In the genomic region with DNA sequence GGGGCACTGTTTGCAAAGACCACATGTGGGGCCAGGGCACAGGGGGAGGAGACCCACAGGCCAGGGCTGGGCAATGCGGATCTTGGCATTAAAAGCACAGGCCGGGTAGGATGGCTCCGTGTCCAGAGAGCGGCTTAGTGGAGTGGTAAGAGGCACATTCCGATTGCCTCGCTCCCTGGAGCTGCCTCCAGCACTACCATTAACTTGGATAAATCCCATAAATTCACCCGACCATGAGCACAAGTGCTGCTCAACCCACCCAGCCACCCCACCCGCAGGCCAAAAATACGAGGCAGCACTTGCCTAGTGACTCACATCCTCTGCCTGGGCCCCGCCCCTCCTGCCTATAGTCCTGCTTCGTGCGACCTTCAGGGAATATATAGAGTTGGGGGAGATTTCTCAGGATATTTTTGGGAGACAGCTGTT, we compare ENCODE assay signal across 13 cellular contexts.
DNase-seq lines count a peak whose midpoint lies in the region; ATAC-seq and TF ChIP-seq lines count a peak whose summit lies in the region.
"Had no signal": no experiment of that assay in that cellular context is flagged by ENCODE, and none has a peak within 500 bp of the region (broad histone marks: within the 10 kb centered on the region; RNA-seq: fewer than 3 reads in every experiment).

No MANE protein-coding gene starts in this region.

- peak overlapping the region; percentile 89 to 100 (median 97) for H3K27ac ChIP-seq in dorsolateral prefrontal cortex
- H3K27ac ChIP-seq in thoracic aorta = peak overlapping the region; percentile 19 to 74
- H3K27ac ChIP-seq in Peyer's patch = no peak overlapping the region
- H3K27ac ChIP-seq in OCI-LY7 (ENCODE audit: low read depth, low read length, poor library complexity, severe bottlenecking) = no peak overlapping the region
- H3K27ac ChIP-seq: right lobe of liver had no signal

- intact Hi-C loops in dorsolateral prefrontal cortex (cut with DNase I) = loop anchor here (2.0 to 5.0 kb wide), 2 partner anchors 100 to 156 kb away; no protein-coding TSS in a partner anchor
- intact Hi-C loops in OCI-LY7 (cut with micrococcal nuclease; ENCODE audit: unreplicated experiment) = no loop called here

- H3K9me3 ChIP-seq in thoracic aorta (no peaks in the 10 kb centered on the region), Peyer's patch (no peaks in the 10 kb centered on the region), OCI-LY7 (ENCODE audit: low read length) (no peaks in the 10 kb centered on the region)
- H3K9me3 ChIP-seq: right lobe of liver had no signal

- H3K27me3 ChIP-seq in dorsolateral prefrontal cortex (no peaks in the 10 kb centered on the region), thoracic aorta (replicated peaks; ENCODE audit: insufficient read depth) (no peaks in the 10 kb centered on the region), Peyer's patch (no peaks in the 10 kb centered on the region)
- H3K27me3 ChIP-seq: right lobe of liver had no signal

- no peak for TF ChIP-seq POLR2A in Peyer's patch (IDR thresholded peaks at IDR 0.05)

- H3K36me3 ChIP-seq in thoracic aorta = no peaks in the 10 kb centered on the region
- no peaks in the 10 kb centered on the region for H3K36me3 ChIP-seq in Peyer's patch
- no peaks in the 10 kb centered on the region for H3K36me3 ChIP-seq in OCI-LY7 (ENCODE audit: insufficient read depth, low read length)
- H3K36me3 ChIP-seq: right lobe of liver had no signal

- no TSS peak for BruUV-seq in OCI-LY7 (replicated peaks; lab: Mats Ljungman, UMichigan)

- POLR2A ChIA-PET in OCI-LY7 (lab: Charles Lee) = interaction anchor here (1.2 kb wide), 1 partner anchor 15 kb away, joined by 4 read pairs; no protein-coding TSS in a partner anchor

- H3K4me2 ChIP-seq in OCI-LY7 (ENCODE audit: low read length) = no peak overlapping the region
- H3K4me2 ChIP-seq: GM23338 had no signal

- no peak for TF ChIP-seq CTCF in dorsolateral prefrontal cortex (IDR thresholded peaks at IDR 0.05 in 54 of 56, conservative IDR thresholded peaks at IDR 0.05 in 2 of 56; ENCODE audit: low read depth in 1 of 56, partially characterized antibody in 56 of 56)
- TF ChIP-seq CTCF in thoracic aorta (IDR thresholded peaks at IDR 0.05) = no peak
- no peak for TF ChIP-seq CTCF in Peyer's patch (IDR thresholded peaks at IDR 0.05)
- TF ChIP-seq CTCF in OCI-LY7 (conservative IDR thresholded peaks at IDR 0.05; ENCODE audit: low read length) = no peak

- no peaks in the 10 kb centered on the region for H4K20me1 ChIP-seq in OCI-LY7 (ENCODE audit: insufficient read depth, low read length)

- H3K4me1 ChIP-seq in thoracic aorta (ENCODE audit: control insufficient read depth in 1 of 2, low read depth in 2 of 2) (peaks cover 0 to 17% of the 10 kb centered on the region in 2 donors), Peyer's patch (no peaks in the 10 kb centered on the region), OCI-LY7 (ENCODE audit: insufficient read depth, low read length, poor library complexity, severe bottlenecking) (no peaks in the 10 kb centered on the region)

- ATAC-seq in thoracic aorta (ENCODE audit: insufficient number of reproducible peaks, low FRiP score, low read depth) (no peak), GM18867 (IDR thresholded peaks at IDR 0.05; ENCODE audit: unreplicated experiment) (no peak)
- ATAC-seq: GM23338; right lobe of liver; stimulated activated naive CD8-positive, alpha-beta T cell treated with anti-CD3 and anti-CD28 coated beads, Interleukin-15, Interleukin-2, amounts not matched to agents 100 U/mL and 50 U/mL, for 24 hours had no signal

- no peaks in the 10 kb centered on the region for H3K9me2 ChIP-seq in OCI-LY7 (ENCODE audit: insufficient read depth, low read length)

- peak; percentile 12 for DNase-seq in NCI-H226
- no peak for DNase-seq in dorsolateral prefrontal cortex
- DNase-seq in kidney tubule cell (ENCODE audit: low spot score) = peak; percentile 51
- DNase-seq in thoracic aorta (ENCODE audit: low spot score) = no peak
- no peak for DNase-seq in Peyer's patch
- DNase-seq in COLO668 (lab: John Stamatoyannopoulos, UW; ENCODE audit: unreplicated experiment) = no peak
- no peak for DNase-seq in OCI-LY7 (ENCODE audit: low spot score)
- DNase-seq: KBM-7; NCI-H1930; right lobe of liver; stimulated activated naive CD8-positive, alpha-beta T cell treated with anti-CD3 and anti-CD28 coated beads, Interleukin-15, Interleukin-2, amounts not matched to agents 100 U/mL and 50 U/mL, for 24 hours had no signal

- CTCF ChIA-PET in OCI-LY7 (lab: Charles Lee; ENCODE audit: unreplicated experiment) = interaction anchor here (0.6 kb wide), 1 partner anchor 10 kb away, joined by 4 read pairs; no protein-coding TSS in a partner anchor

- no peak overlapping the region for H2AFZ ChIP-seq in OCI-LY7 (ENCODE audit: low read length)

- H3K79me2 ChIP-seq in OCI-LY7 (ENCODE audit: insufficient read depth, low read depth, low read length) = no peaks in the 10 kb centered on the region

- H3K4me3 ChIP-seq in dorsolateral prefrontal cortex = peak overlapping the region in 13 of 59 donors; percentile 11 to 51 (median 37)
- H3K4me3 ChIP-seq in thoracic aorta = peak overlapping the region; percentile 67
- H3K4me3 ChIP-seq in Peyer's patch = no peak overlapping the region
- H3K4me3 ChIP-seq in OCI-LY7 (ENCODE audit: low read depth, low read length, poor library complexity, severe bottlenecking) = no peak overlapping the region
- H3K4me3 ChIP-seq: GM23338, right lobe of liver had no signal

Comparison
In these comparisons a context has a peak if more than half of its experiments do, and no peak if none do; other contexts are left out.
1. DNase-seq: peak in NCI-H226 (single experiment) and kidney tubule cell (single experiment); none in dorsolateral prefrontal cortex (0 of 10), thoracic aorta (single experiment), Peyer's patch (0 of 3), COLO668 (single experiment) and OCI-LY7 (single experiment).
2. H3K27ac ChIP-seq: peak in dorsolateral prefrontal cortex (59 of 59) and thoracic aorta (2 of 2); none in Peyer's patch (0 of 4) and OCI-LY7 (single experiment).